Comparison of ENCODE assay signal across 9 cellular contexts in genomic region chr19:10603873-10604459, GRCh38. TPM values are rescaled to one million over a fixed set of nuclear protein-coding genes. Genes with fewer than 3 reads are reported as not detected.
DNase-seq lines count a peak whose midpoint lies in the region; ATAC-seq and TF ChIP-seq lines count a peak whose summit lies in the region.
"Had no signal": no experiment of that assay in that cellular context is flagged by ENCODE, and none has a peak within 500 bp of the region (broad histone marks: within the 10 kb centered on the region; RNA-seq: fewer than 3 reads in every experiment).

No MANE protein-coding gene starts in this region.

- H3K79me1 ChIP-seq in H9 (ENCODE audit: insufficient read depth, low read depth, low read length, poor library complexity, severe bottlenecking), result no peaks in the 10 kb centered on the region

- no peak overlapping the region for H3K56ac ChIP-seq in H9 (ENCODE audit: insufficient read length, low read depth, low read length)

- no peak overlapping the region for H2AK5ac ChIP-seq in H9 (ENCODE audit: insufficient read length, low read length)

- peaks cover 16 to 18% of the 10 kb centered on the region in 2 experiments for H3K4me1 Mint-ChIP-seq in H9
- H3K4me1 Mint-ChIP-seq in T-helper 2 cell treated with Interferon-gamma antibody and Interleukin-4, amounts not matched to agents 5 μg/mL and 100 μg/mL, for 36 hours (ENCODE audit: low read depth), result peaks cover 17% of the 10 kb centered on the region
- peaks cover 20 to 25% of the 10 kb centered on the region in 2 donors for H3K4me1 Mint-ChIP-seq in natural killer cell

- no peak overlapping the region for H3K9ac ChIP-seq in H9 (ENCODE audit: extremely low read depth, insufficient read length, low read length)

- H3K4ac ChIP-seq in H9 (ENCODE audit: low read depth, low read length), result no peak overlapping the region

- H4K91ac ChIP-seq in H9 (ENCODE audit: insufficient read length, low read depth, low read length), result no peak overlapping the region

- H3K27me3 Mint-ChIP-seq in H9 (ENCODE audit: low read depth) (peaks cover 6% of the 10 kb centered on the region), natural killer cell (ENCODE audit: low read depth in 2 of 2) (no peaks in the 10 kb centered on the region)
- H3K27me3 Mint-ChIP-seq in T-helper 2 cell treated with Interferon-gamma antibody and Interleukin-4, amounts not matched to agents 5 μg/mL and 100 μg/mL, for 36 hours (ENCODE audit: low read depth), result peaks cover 3% of the 10 kb centered on the region

- ATAC-seq in natural killer cell (peak; percentile 27 to 51 (median 46)), GM19351 (IDR thresholded peaks at IDR 0.05; ENCODE audit: unreplicated experiment) (no peak)
- ATAC-seq: left colon had no signal

- H3K36me3 Mint-ChIP-seq in H9 (ENCODE audit: insufficient read depth in 1 of 3, low read depth in 3 of 3), result no peaks in the 10 kb centered on the region; a peak in 1 of 7 replicates
- peaks cover 8% of the 10 kb centered on the region for H3K36me3 Mint-ChIP-seq in T-helper 2 cell treated with Interferon-gamma antibody and Interleukin-4, amounts not matched to agents 5 μg/mL and 100 μg/mL, for 36 hours (ENCODE audit: low read depth)
- H3K36me3 Mint-ChIP-seq in natural killer cell, result no peaks in the 10 kb centered on the region

- intact Hi-C loops in natural killer cell (cut with micrococcal nuclease), result loop anchor here (1.0 to 2.0 kb wide), 3 partner anchors 8 to 49 kb away; partner anchors contain the start of gene KRI1

- no peaks in the 10 kb centered on the region for H4K20me1 ChIP-seq in H9 (ENCODE audit: control insufficient read depth, insufficient read depth, insufficient read length)

- no peak overlapping the region for H2AFZ ChIP-seq in H9 (ENCODE audit: low read length)

- H4K8ac ChIP-seq in H9 (replicated peaks; ENCODE audit: insufficient read length, low read depth, low read length), result no peak overlapping the region

- no peaks in the 10 kb centered on the region for H3K9me3 ChIP-seq in H9 (ENCODE audit: control insufficient read depth, low read depth, low read length)

- no peak overlapping the region for H3K14ac ChIP-seq in H9 (ENCODE audit: insufficient read depth, low read length)

- no peak overlapping the region for H3K23ac ChIP-seq in H9 (ENCODE audit: insufficient read length, low read depth, low read length)

- no peaks in the 10 kb centered on the region; the same call in 1 of the 2 replicates for H3K79me2 ChIP-seq in H9 (ENCODE audit: insufficient read depth, low read length)

- no peak overlapping the region for H4K5ac ChIP-seq in H9 (ENCODE audit: insufficient read length, low read depth, low read length)

- no peak overlapping the region for H2BK20ac ChIP-seq in H9 (ENCODE audit: low read depth, low read length, poor library complexity, severe bottlenecking)

- no peak overlapping the region for H2BK120ac ChIP-seq in H9 (ENCODE audit: low read depth, low read length, poor library complexity, severe bottlenecking)

- H3K27me3 ChIP-seq in H9 (ENCODE audit: insufficient read depth, low read length), result no peaks in the 10 kb centered on the region

- H3K18ac ChIP-seq in H9 (ENCODE audit: insufficient read length, low read depth, low read length), result no peak overlapping the region

- H3K27ac ChIP-seq in H9 (ENCODE audit: insufficient read length, low read depth, low read length) (no peak overlapping the region), coronary artery (peak overlapping the region; percentile 93 to 100)

- TF ChIP-seq CTCF in H9 (conservative IDR thresholded peaks at IDR 0.05) (no peak), coronary artery (IDR thresholded peaks at IDR 0.05) (no peak), natural killer cell (IDR thresholded peaks at IDR 0.05) (no peak)

- peak; percentile 45 for DNase-seq in Ammon's horn (ENCODE audit: low spot score)
- DNase-seq in H9, result no peak
- peak; percentile 13 for DNase-seq in T-helper 2 cell treated with Interferon-gamma antibody and Interleukin-4, amounts not matched to agents 5 μg/mL and 100 μg/mL, for 36 hours (ENCODE audit: low spot score)
- DNase-seq in coronary artery (ENCODE audit: low spot score), result no peak
- no peak for DNase-seq in natural killer cell
- DNase-seq in effector CD8-positive, alpha-beta T cell (lab: John Stamatoyannopoulos, UW), result no peak
- DNase-seq in AG20443 (ENCODE audit: low spot score), result no peak

- no peaks in the 10 kb centered on the region for H3K4me1 ChIP-seq in H9 (ENCODE audit: insufficient read depth, low read length)

- H2BK15ac ChIP-seq in H9 (ENCODE audit: low read depth, low read length), result no peak overlapping the region

- no peak overlapping the region for H3T11ph ChIP-seq in H9 (ENCODE audit: low read length)

- H2BK12ac ChIP-seq in H9 (ENCODE audit: insufficient read length, low read depth, low read length), result no peak overlapping the region

- WGBS in H9 (ENCODE audit: extremely low coverage, insufficient read length, low lambda C conversion rate), result no CpG with 5 or more reads among the region's 9 CpGs

- H3K4me3 Mint-ChIP-seq in H9 (peak overlapping the region; percentile 77 to 90), natural killer cell (peak overlapping the region; percentile 97)
- peak overlapping the region; percentile 93 for H3K4me3 Mint-ChIP-seq in T-helper 2 cell treated with Interferon-gamma antibody and Interleukin-4, amounts not matched to agents 5 μg/mL and 100 μg/mL, for 36 hours

- peak overlapping the region in 1 of 3 experiments; percentile 53; a peak in 2 of 7 replicates for H3K27ac Mint-ChIP-seq in H9
- peak overlapping the region; percentile 100 for H3K27ac Mint-ChIP-seq in T-helper 2 cell treated with Interferon-gamma antibody and Interleukin-4, amounts not matched to agents 5 μg/mL and 100 μg/mL, for 36 hours
- peak overlapping the region; percentile 95 to 98 for H3K27ac Mint-ChIP-seq in natural killer cell

- H3K4me2 ChIP-seq in H9 (ENCODE audit: insufficient read depth, insufficient read length, low read length), result peak overlapping the region; percentile 91

- H3K4me3 ChIP-seq in coronary artery, result peak overlapping the region; percentile 89

- H3K23me2 ChIP-seq in H9 (ENCODE audit: insufficient read length, low read depth, low read length, poor library complexity, severe bottlenecking), result peaks cover 11% of the 10 kb centered on the region

- no peak overlapping the region for H2BK5ac ChIP-seq in H9 (ENCODE audit: insufficient read length, low read length)

- no peaks in the 10 kb centered on the region for H3K9me3 Mint-ChIP-seq in H9
- H3K9me3 Mint-ChIP-seq in T-helper 2 cell treated with Interferon-gamma antibody and Interleukin-4, amounts not matched to agents 5 μg/mL and 100 μg/mL, for 36 hours, result no peaks in the 10 kb centered on the region
- no peaks in the 10 kb centered on the region for H3K9me3 Mint-ChIP-seq in natural killer cell

RNA-seq across cellular contexts. Expression of gene AP1M2, which starts 16.9 kb away (rescaled TPM):
- total RNA-seq in H9 (2021), result 146 and 150 TPM in 2 replicates
- 1 to 10 TPM in 1 of 3 donors, not detected in 2; 1.3 TPM for total RNA-seq in natural killer cell

RNA-seq across cellular contexts. Expression of gene SLC44A2, which starts 21.4 kb away (rescaled TPM):
- total RNA-seq in H9 (2021) (111 and 121 TPM in 2 replicates), natural killer cell (100 to 1,000 TPM; 231 to 306 (median 279) TPM)

RNA-seq across cellular contexts. Expression of gene CDKN2D, which starts 35.2 kb away (rescaled TPM):
- 2.8 and 3.7 TPM in 2 replicates for total RNA-seq in H9 (2021)
- total RNA-seq in natural killer cell, result 100 to 1,000 TPM in 2 of 3 donors, 10 to 100 TPM in 1; 82.7 to 102 (median 101) TPM

RNA-seq across cellular contexts. Expression of gene KRI1, which starts 38.2 kb away (rescaled TPM):
- 57.4 and 63.8 TPM in 2 replicates for total RNA-seq in H9 (2021)
- 10 to 100 TPM; 36.6 to 53.0 (median 49.5) TPM for total RNA-seq in natural killer cell

RNA-seq across cellular contexts. Expression of gene ILF3, which starts 50.2 kb away (rescaled TPM):
- total RNA-seq in H9 (2021) (787 and 841 TPM in 2 replicates), natural killer cell (100 to 1,000 TPM; 329 to 365 (median 332) TPM)

Comparison
In these comparisons a context has a peak if more than half of its experiments do, and no peak if none do; other contexts are left out.
1. DNase-seq: peak in Ammon's horn (single experiment) and T-helper 2 cell treated with Interferon-gamma antibody and Interleukin-4, amounts not matched to agents 5 μg/mL and 100 μg/mL, for 36 hours (single experiment); none in H9 (single experiment), coronary artery (single experiment), natural killer cell (single experiment), effector CD8-positive, alpha-beta T cell (single experiment) and AG20443 (single experiment).
2. RNA of gene AP1M2, which starts 16.9 kb away (total RNA-seq): 146 to 150 TPM in H9; 1.3 TPM in natural killer cell; every median in the first group is over 10 times any median in the second.
3. RNA of gene CDKN2D, which starts 35.2 kb away (total RNA-seq): 82.7 to 102 TPM in natural killer cell; 2.8 to 3.7 TPM in H9; every median in the first group is over 10 times any median in the second.
4. Peak in every context shown above with its lines, with median percentiles within 50 percentile points of each other: H3K4me3 Mint-ChIP-seq.